1 cellular context compared by ENCODE assay signal in genomic region chrX:48433713-48434112, GRCh38.
TF ChIP-seq lines count a peak whose summit lies in the region.
"Not testable (repeated sequence)": the region's sequence is repeated elsewhere in the genome, so short reads cannot be mapped to it uniquely, and the experiment has no call there.

No MANE protein-coding gene starts in this region.

TF ChIP-seq in HepG2, 621 proteins besides CTCF, POLR2A, EP300 and RAD21:
- TF ChIP-seq FOXA1 (IDR thresholded peaks at IDR 0.05), result not testable (repeated sequence)
- TF ChIP-seq FOXA1 (CRISPR knock-in tag; IDR thresholded peaks at IDR 0.05) (0 out of 2 replicates have a peak, but pooled peaks have one; percentile 14), ZNF281 (CRISPR knock-in tag; IDR thresholded peaks at IDR 0.05; ENCODE audit: borderline replicate concordance) (peak; percentile 44; the same call in 1 of the 2 replicates)
